In the genomic region with DNA sequence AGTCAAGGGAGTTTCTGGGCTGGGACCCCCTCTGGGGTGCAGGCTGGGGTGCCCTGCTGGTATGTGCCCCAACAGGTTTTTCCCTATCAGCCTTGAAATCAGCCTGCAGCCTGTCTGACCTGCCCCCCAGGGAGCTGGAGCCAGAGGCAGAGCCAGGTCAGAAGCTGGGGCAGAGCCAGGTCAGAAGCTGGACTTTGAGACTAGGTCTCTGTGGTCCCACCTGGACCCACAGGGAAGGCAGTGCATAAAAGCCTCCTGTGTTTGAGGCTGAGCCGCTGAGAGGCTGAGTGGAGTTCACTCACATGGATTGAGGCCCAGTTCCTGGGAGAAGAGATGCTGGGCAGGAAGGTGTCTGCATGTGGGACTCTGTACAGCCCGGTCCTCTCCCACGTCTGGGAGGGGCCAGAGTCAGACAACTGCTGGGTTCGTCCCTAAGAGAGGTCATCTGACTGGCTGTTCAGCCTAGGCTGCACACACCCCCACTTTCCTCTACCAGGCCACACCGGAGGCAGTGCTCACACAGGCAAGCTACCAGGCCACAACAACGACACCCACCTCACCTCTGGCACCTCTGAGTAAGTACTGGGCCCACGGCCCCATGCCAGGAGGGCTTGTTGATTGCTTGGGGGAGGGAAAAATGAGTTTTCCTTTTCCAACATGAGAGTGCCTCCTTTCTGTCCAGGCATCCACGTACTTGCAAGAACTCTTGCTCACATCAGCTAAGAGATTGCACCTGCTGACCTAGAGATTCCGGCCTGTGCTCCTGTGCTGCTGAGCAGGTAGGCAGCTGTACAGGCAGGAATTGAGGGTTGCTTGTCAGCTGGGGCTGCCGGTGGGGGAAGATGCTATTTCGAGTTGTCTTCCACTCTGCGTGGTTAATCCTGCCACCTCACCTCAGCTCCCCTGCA, we compare ENCODE assay signal across 10 cellular contexts. TPM values are rescaled to one million over a fixed set of nuclear protein-coding genes. Genes with fewer than 3 reads are reported as not detected.
DNase-seq lines count a peak whose midpoint lies in the region; ATAC-seq and TF ChIP-seq lines count a peak whose summit lies in the region.
"Had no signal": no experiment of that assay in that cellular context is flagged by ENCODE, and none has a peak within 500 bp of the region (broad histone marks: within the 10 kb centered on the region; RNA-seq: fewer than 3 reads in every experiment).

A gene with protein sequence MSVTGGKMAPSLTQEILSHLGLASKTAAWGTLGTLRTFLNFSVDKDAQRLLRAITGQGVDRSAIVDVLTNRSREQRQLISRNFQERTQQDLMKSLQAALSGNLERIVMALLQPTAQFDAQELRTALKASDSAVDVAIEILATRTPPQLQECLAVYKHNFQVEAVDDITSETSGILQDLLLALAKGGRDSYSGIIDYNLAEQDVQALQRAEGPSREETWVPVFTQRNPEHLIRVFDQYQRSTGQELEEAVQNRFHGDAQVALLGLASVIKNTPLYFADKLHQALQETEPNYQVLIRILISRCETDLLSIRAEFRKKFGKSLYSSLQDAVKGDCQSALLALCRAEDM (plus strand): TSS at position 488 of the 908 bp plus-strand sequence. CDS start 814 bp downstream, outside the sequence.

- BruUV-seq in OCI-LY7 (replicated peaks; lab: Mats Ljungman, UMichigan): no TSS peak

- H3K36me3 ChIP-seq in OCI-LY7 (ENCODE audit: insufficient read depth, low read length): no peaks in the 10 kb centered on the region; the same call in 1 of the 2 replicates

- ATAC-seq in stimulated activated effector memory CD8-positive, alpha-beta T cell treated with anti-CD3 and anti-CD28 coated beads, Interleukin-12 subunit alpha, Interleukin-12 subunit beta, amount 100 ng/mL, for 72 hours: peak; percentile 73
- no peak for ATAC-seq in GM21825 (IDR thresholded peaks at IDR 0.05; ENCODE audit: unreplicated experiment)
- ATAC-seq: naive thymus-derived CD4-positive, alpha-beta T cell had no signal

- DNase-seq in DMS 273 (lab: John Stamatoyannopoulos, UW; ENCODE audit: unreplicated experiment) (peak; percentile 95), DMS 273 treated with DMSO at 0.1 percent for 48 hours (lab: John Stamatoyannopoulos, UW) (no peak), OCI-LY7 (ENCODE audit: low spot score) (no peak), fibroblast of villous mesenchyme (ENCODE audit: low read depth) (peak; percentile 27), cerebellar nuclear complex (lab: John Stamatoyannopoulos, UW) (no peak), DMS114 treated with DMSO at 0.1 percent for 48 hours (lab: John Stamatoyannopoulos, UW; ENCODE audit: unreplicated experiment) (no peak)
- DNase-seq in stimulated activated effector memory CD8-positive, alpha-beta T cell treated with anti-CD3 and anti-CD28 coated beads, Interleukin-12 subunit alpha, Interleukin-12 subunit beta, amount 100 ng/mL, for 72 hours (ENCODE audit: low spot score in 2 of 2): no peak
- DNase-seq: activated T-cell treated with anti-CD3 and anti-CD28 coated beads, Interleukin-2, amount 50 U/mL, for 72 hours; naive thymus-derived CD4-positive, alpha-beta T cell had no signal

- intact Hi-C loops in OCI-LY7 (cut with micrococcal nuclease; ENCODE audit: unreplicated experiment): no loop called here

- H3K4me3 ChIP-seq in OCI-LY7 (ENCODE audit: low read depth, low read length, poor library complexity, severe bottlenecking) (no peak within 1 kb of the TSS), fibroblast of villous mesenchyme (ENCODE audit: low read depth, low read length) (no peak within 1 kb of the TSS)

- no peak within 1 kb of the TSS for H3K4me2 ChIP-seq in OCI-LY7 (ENCODE audit: low read length)

- H3K9me3 ChIP-seq in OCI-LY7 (ENCODE audit: low read length): no peaks in the 10 kb centered on the region

- H3K27ac ChIP-seq in OCI-LY7 (ENCODE audit: low read depth, low read length, poor library complexity, severe bottlenecking): no peak within 1 kb of the TSS

- no peak within 1 kb of the TSS for H3K4me3 Mint-ChIP-seq in stimulated activated effector memory CD8-positive, alpha-beta T cell treated with anti-CD3 and anti-CD28 coated beads, Interleukin-12 subunit alpha, Interleukin-12 subunit beta, amount 100 ng/mL, for 72 hours
- H3K4me3 Mint-ChIP-seq: activated T-cell treated with anti-CD3 and anti-CD28 coated beads, Interleukin-2, amount 50 U/mL, for 72 hours; naive thymus-derived CD4-positive, alpha-beta T cell had no signal

- POLR2A ChIA-PET in OCI-LY7 (lab: Charles Lee): interaction anchor here (1.0 to 1.3 kb wide), 2 partner anchors 8 to 78 kb away, joined by 3 to 5 read pairs; partner anchors contain the start of gene MLLT11

- H2AFZ ChIP-seq in OCI-LY7 (ENCODE audit: low read length): peak within 1 kb of the TSS; percentile 52; the same call in 1 of the 2 replicates

- no peaks in the 10 kb centered on the region for H3K9me2 ChIP-seq in OCI-LY7 (ENCODE audit: insufficient read depth, low read length)

- no peaks in the 10 kb centered on the region for H3K9me3 Mint-ChIP-seq in stimulated activated effector memory CD8-positive, alpha-beta T cell treated with anti-CD3 and anti-CD28 coated beads, Interleukin-12 subunit alpha, Interleukin-12 subunit beta, amount 100 ng/mL, for 72 hours
- H3K9me3 Mint-ChIP-seq: activated T-cell treated with anti-CD3 and anti-CD28 coated beads, Interleukin-2, amount 50 U/mL, for 72 hours; naive thymus-derived CD4-positive, alpha-beta T cell had no signal

- H4K20me1 ChIP-seq in OCI-LY7 (ENCODE audit: insufficient read depth, low read length): no peaks in the 10 kb centered on the region

- H3K36me3 Mint-ChIP-seq in stimulated activated effector memory CD8-positive, alpha-beta T cell treated with anti-CD3 and anti-CD28 coated beads, Interleukin-12 subunit alpha, Interleukin-12 subunit beta, amount 100 ng/mL, for 72 hours: peaks cover 6% of the 10 kb centered on the region
- H3K36me3 Mint-ChIP-seq: naive thymus-derived CD4-positive, alpha-beta T cell had no signal

- TF ChIP-seq CTCF in OCI-LY7 (conservative IDR thresholded peaks at IDR 0.05; ENCODE audit: low read length) (no peak), fibroblast of villous mesenchyme (IDR thresholded peaks at IDR 0.05; ENCODE audit: insufficient read depth, low read depth, low read length) (no peak)

- CTCF ChIA-PET in OCI-LY7 (lab: Charles Lee; ENCODE audit: unreplicated experiment): interaction anchor here (1.1 kb wide), 1 partner anchor 173 kb away, joined by 3 read pairs; no protein-coding TSS in a partner anchor

- H3K4me1 ChIP-seq in OCI-LY7 (ENCODE audit: insufficient read depth, low read length, poor library complexity, severe bottlenecking): peaks cover 32% of the 10 kb centered on the region

- no peak within 1 kb of the TSS for H3K27ac Mint-ChIP-seq in stimulated activated effector memory CD8-positive, alpha-beta T cell treated with anti-CD3 and anti-CD28 coated beads, Interleukin-12 subunit alpha, Interleukin-12 subunit beta, amount 100 ng/mL, for 72 hours
- H3K27ac Mint-ChIP-seq: activated T-cell treated with anti-CD3 and anti-CD28 coated beads, Interleukin-2, amount 50 U/mL, for 72 hours; naive thymus-derived CD4-positive, alpha-beta T cell had no signal

- H3K79me2 ChIP-seq in OCI-LY7 (ENCODE audit: insufficient read depth, low read depth, low read length): no peaks in the 10 kb centered on the region

- peaks cover 8% of the 10 kb centered on the region for H3K4me1 Mint-ChIP-seq in stimulated activated effector memory CD8-positive, alpha-beta T cell treated with anti-CD3 and anti-CD28 coated beads, Interleukin-12 subunit alpha, Interleukin-12 subunit beta, amount 100 ng/mL, for 72 hours

RNA-seq across cellular contexts. Expression of the gene that starts here (rescaled TPM):
- 0.67 and 1.1 TPM in 2 replicates for total RNA-seq in OCI-LY7 (2014; rRNA removed; shearing (Covaris generic))
- total RNA-seq in OCI-LY7 (2022): 0.39 and 0.65 TPM in 2 replicates
- total RNA-seq in fibroblast of villous mesenchyme: 0.32 and 0.86 TPM in 2 replicates
- total RNA-seq: naive thymus-derived CD4-positive, alpha-beta T cell had no signal

Comparison
In these comparisons a context has a peak if more than half of its experiments do, and no peak if none do; other contexts are left out.
1. Peak in DNase-seq in fibroblast of villous mesenchyme; RNA of the gene not detected or under 1 TPM.